In genomic region chr7:100130608-100131453, GRCh38 we compare ENCODE assay signal across 8 cellular contexts. TPM values are rescaled to one million over a fixed set of nuclear protein-coding genes. Genes with fewer than 3 reads are reported as not detected.
DNase-seq lines count a peak whose midpoint lies in the region; TF ChIP-seq lines count a peak whose summit lies in the region.

No MANE protein-coding gene starts in this region.

- H3K4me1 ChIP-seq in Karpas-422 (ENCODE audit: low read length): peaks cover 18% of the 10 kb centered on the region
- H3K4me1 ChIP-seq in SJCRH30: no peaks in the 10 kb centered on the region
- peaks cover 28% of the 10 kb centered on the region for H3K4me1 ChIP-seq in vagina

- TF ChIP-seq POLR2A in vagina (IDR thresholded peaks at IDR 0.05): no peak

- H3K9ac ChIP-seq in Karpas-422 (ENCODE audit: low read length): peak overlapping the region; percentile 32; the same call in 1 of the 2 replicates

- H3K36me3 ChIP-seq in Karpas-422 (ENCODE audit: insufficient read depth, low read length) (no peaks in the 10 kb centered on the region), SJCRH30 (no peaks in the 10 kb centered on the region), vagina (no peaks in the 10 kb centered on the region)

- peak overlapping the region; percentile 79 for H2AFZ ChIP-seq in Karpas-422 (ENCODE audit: low read length)

- intact Hi-C loops in cardiac septum (cut with DNase I): loop anchor here (10.0 kb wide), 1 partner anchor 214 kb away; no protein-coding TSS in a partner anchor
- intact Hi-C loops in posterior vena cava (cut with DNase I): loop anchor here in 1 of 2 donors (5.0 kb wide), 1 partner anchor 91 kb away; no protein-coding TSS in a partner anchor
- intact Hi-C loops in vagina (cut with DNase I): loop anchor here (10.0 kb wide), 1 partner anchor 84 kb away; the partner anchor contains the start of gene PVRIG

- H4K20me1 ChIP-seq in Karpas-422 (ENCODE audit: insufficient read depth, low read depth, low read length): no peaks in the 10 kb centered on the region

- H3K4me2 ChIP-seq in Karpas-422 (ENCODE audit: low read depth, low read length, poor library complexity, severe bottlenecking): peak overlapping the region; percentile 57

- H3K79me2 ChIP-seq in Karpas-422 (ENCODE audit: low read length): peaks cover 4% of the 10 kb centered on the region; the same call in 1 of the 2 replicates

- no peaks in the 10 kb centered on the region for H3K9me3 ChIP-seq in Karpas-422 (ENCODE audit: low read length)
- no peaks in the 10 kb centered on the region for H3K9me3 ChIP-seq in SJCRH30 (replicated peaks)
- no peaks in the 10 kb centered on the region for H3K9me3 ChIP-seq in vagina

- H3K27me3 ChIP-seq in Karpas-422 (ENCODE audit: low read length) (no peaks in the 10 kb centered on the region), SJCRH30 (peaks cover 6% of the 10 kb centered on the region; the same call in 1 of the 2 replicates), vagina (no peaks in the 10 kb centered on the region)

- H3K9me2 ChIP-seq in Karpas-422 (replicated peaks; ENCODE audit: insufficient read depth, low read length): no peaks in the 10 kb centered on the region

- TF ChIP-seq CTCF in vagina (IDR thresholded peaks at IDR 0.05): peak; percentile 70 to 88 (median 76)

- no peak overlapping the region for H3K27ac ChIP-seq in Karpas-422 (ENCODE audit: low read length)
- H3K27ac ChIP-seq in SJCRH30: no peak overlapping the region
- no peak overlapping the region for H3K27ac ChIP-seq in vagina

- no peak overlapping the region for H3K4me3 ChIP-seq in Karpas-422 (ENCODE audit: low read length)
- H3K4me3 ChIP-seq in SJCRH30: no peak overlapping the region
- H3K4me3 ChIP-seq in vagina: peak overlapping the region in 1 of 2 donors; percentile 13

- peak; percentile 92 for DNase-seq in DMS 273 (lab: John Stamatoyannopoulos, UW; ENCODE audit: unreplicated experiment)
- peak; percentile 88 for DNase-seq in Karpas-422
- DNase-seq in SJCRH30: peak; percentile 76 to 84
- DNase-seq in activated naive CD4-positive, alpha-beta T cell treated with anti-CD3 and anti-CD28 coated beads, Interleukin-2, amount 50 U/mL, for 16 hours: peak; percentile 85
- peak; percentile 90 for DNase-seq in cardiac septum (ENCODE audit: low spot score)
- peak; percentile 95 for DNase-seq in posterior vena cava (ENCODE audit: low spot score)
- DNase-seq in vagina (ENCODE audit: extremely low spot score in 2 of 2): no peak
- no peak for DNase-seq in middle frontal gyrus (ENCODE audit: extremely low spot score, low spot score)

RNA-seq across cellular contexts. Expression of gene MBLAC1, which starts 4.1 kb away (rescaled TPM):
- 1.4 TPM in 1 of 2 replicates, not detected in the other for total RNA-seq in Karpas-422 (2014; rRNA removed; shearing (Covaris generic); ENCODE audit: low replicate concordance)
- 1.4 and 1.6 TPM in 2 replicates for total RNA-seq in SJCRH30 (2014; rRNA removed; shearing (Covaris generic))
- total RNA-seq in cardiac septum: 1.5 TPM
- total RNA-seq in posterior vena cava: 1 to 10 TPM; 1.6 to 1.7 TPM
- 2.9 TPM for total RNA-seq in vagina

RNA-seq across cellular contexts. Expression of gene CNPY4, which starts 11.4 kb away (rescaled TPM):
- total RNA-seq in Karpas-422 (2014; rRNA removed; shearing (Covaris generic); ENCODE audit: low replicate concordance): 13.0 and 16.6 TPM in 2 replicates
- 13.2 and 13.7 TPM in 2 replicates for total RNA-seq in SJCRH30 (2014; rRNA removed; shearing (Covaris generic))
- 9.7 TPM for total RNA-seq in cardiac septum
- total RNA-seq in posterior vena cava: 10 to 100 TPM in 1 of 2 donors, 1 to 10 TPM in 1; 9.6 to 18.3 TPM
- 14.5 TPM for total RNA-seq in vagina

RNA-seq across cellular contexts. Expression of gene TAF6, which starts 11.7 kb away (rescaled TPM):
- 30.6 and 34.3 TPM in 2 replicates for total RNA-seq in Karpas-422 (2014; rRNA removed; shearing (Covaris generic); ENCODE audit: low replicate concordance)
- total RNA-seq in SJCRH30 (2014; rRNA removed; shearing (Covaris generic)): 42.2 and 47.8 TPM in 2 replicates
- total RNA-seq in cardiac septum (26.6 TPM), posterior vena cava (10 to 100 TPM; 34.3 to 35.4 TPM), vagina (54.3 TPM)

RNA-seq across cellular contexts. Expression of gene LAMTOR4, which starts 17.9 kb away (rescaled TPM):
- total RNA-seq in Karpas-422 (2014; rRNA removed; shearing (Covaris generic); ENCODE audit: low replicate concordance): 171 and 292 TPM in 2 replicates
- total RNA-seq in SJCRH30 (2014; rRNA removed; shearing (Covaris generic)): 65.4 and 84.6 TPM in 2 replicates
- total RNA-seq in cardiac septum (89.1 TPM), posterior vena cava (10 to 100 TPM; 72.6 to 91.6 TPM), vagina (161 TPM)

RNA-seq across cellular contexts. Expression of gene TRAPPC14, which starts 27.7 kb away (rescaled TPM):
- total RNA-seq in Karpas-422 (2014; rRNA removed; shearing (Covaris generic); ENCODE audit: low replicate concordance): 15.8 and 23.3 TPM in 2 replicates
- total RNA-seq in SJCRH30 (2014; rRNA removed; shearing (Covaris generic)): 9.6 and 15.4 TPM in 2 replicates
- 11.4 TPM for total RNA-seq in cardiac septum
- 10 to 100 TPM; 11.2 to 13.3 TPM for total RNA-seq in posterior vena cava
- 18.2 TPM for total RNA-seq in vagina

Comparison
In these comparisons a context has a peak if more than half of its experiments do, and no peak if none do; other contexts are left out.
1. DNase-seq: peak in DMS 273 (single experiment), Karpas-422 (single experiment), SJCRH30 (2 of 2), activated naive CD4-positive, alpha-beta T cell treated with anti-CD3 and anti-CD28 coated beads, Interleukin-2, amount 50 U/mL, for 16 hours (single experiment), cardiac septum (single experiment) and posterior vena cava (single experiment); none in vagina (0 of 2) and middle frontal gyrus (single experiment).